Comparison of ENCODE assay signal across 8 cellular contexts in genomic region chr22:41619979-41620645, GRCh38. TPM values are rescaled to one million over a fixed set of nuclear protein-coding genes. Genes with fewer than 3 reads are reported as not detected.
DNase-seq lines count a peak whose midpoint lies in the region; ATAC-seq, FAIRE-seq and TF ChIP-seq lines count a peak whose summit lies in the region.

No MANE protein-coding gene starts in this region.

- DNase-seq in Daoy (ENCODE audit: low read depth) (peak; percentile 41), RCC 7860 (ENCODE audit: low spot score) (peak; percentile 23), left ventricle myocardium superior (peak; percentile 44), retinal pigment epithelial cell (ENCODE audit: low read depth) (no peak)
- peak; percentile 67 for DNase-seq in activated naive CD4-positive, alpha-beta T cell treated with anti-CD3 and anti-CD28 coated beads, Interleukin-2, amount 10 ng/mL, durations not matched to agents 7 days and 5 days

- intact Hi-C loops in left ventricle myocardium superior (cut with micrococcal nuclease), result no loop called here

- CTCF ChIA-PET in activated naive CD4-positive, alpha-beta T cell treated with anti-CD3 and anti-CD28 coated beads, Interleukin-2, amount 10 ng/mL, durations not matched to agents 7 days and 5 days (lab: Charles Lee), result interaction anchor here (1.0 to 1.4 kb wide), 3 partner anchors 46 to 77 kb away, joined by 3 to 7 read pairs (median 4); partner anchors contain the start of gene POLR3H

- H3K4me3 ChIP-seq in retinal pigment epithelial cell (ENCODE audit: low read length), result peak overlapping the region; percentile 92

- peak overlapping the region; percentile 99 for H3K4me3 Mint-ChIP-seq in activated naive CD4-positive, alpha-beta T cell treated with anti-CD3 and anti-CD28 coated beads, Interleukin-2, amount 10 ng/mL, durations not matched to agents 7 days and 5 days

- H3K4me1 Mint-ChIP-seq in activated naive CD4-positive, alpha-beta T cell treated with anti-CD3 and anti-CD28 coated beads, Interleukin-2, amount 10 ng/mL, durations not matched to agents 7 days and 5 days, result peaks cover 42% of the 10 kb centered on the region

- no peak for TF ChIP-seq CTCF in retinal pigment epithelial cell (conservative IDR thresholded peaks at IDR 0.05; ENCODE audit: low read depth, low read length)

- ATAC-seq in HG02588 (IDR thresholded peaks at IDR 0.05; ENCODE audit: unreplicated experiment), result peak; percentile 19
- peak; percentile 36 for ATAC-seq in left ventricle myocardium superior
- no peak for ATAC-seq in GM21381 (IDR thresholded peaks at IDR 0.05; ENCODE audit: unreplicated experiment)
- ATAC-seq in HG03378 (IDR thresholded peaks at IDR 0.05; ENCODE audit: unreplicated experiment), result no peak

- peak overlapping the region; percentile 99 for H3K27ac Mint-ChIP-seq in activated naive CD4-positive, alpha-beta T cell treated with anti-CD3 and anti-CD28 coated beads, Interleukin-2, amount 10 ng/mL, durations not matched to agents 7 days and 5 days

- H3K36me3 Mint-ChIP-seq in activated naive CD4-positive, alpha-beta T cell treated with anti-CD3 and anti-CD28 coated beads, Interleukin-2, amount 10 ng/mL, durations not matched to agents 7 days and 5 days, result peaks cover 23% of the 10 kb centered on the region

- H3K9me3 Mint-ChIP-seq in activated naive CD4-positive, alpha-beta T cell treated with anti-CD3 and anti-CD28 coated beads, Interleukin-2, amount 10 ng/mL, durations not matched to agents 7 days and 5 days, result no peaks in the 10 kb centered on the region

- H3K27me3 Mint-ChIP-seq in activated naive CD4-positive, alpha-beta T cell treated with anti-CD3 and anti-CD28 coated beads, Interleukin-2, amount 10 ng/mL, durations not matched to agents 7 days and 5 days, result no peaks in the 10 kb centered on the region

- no peak for FAIRE-seq in RCC 7860 (lab: Jason Lieb, UNC)

RNA-seq across cellular contexts. Expression of gene DESI1, which starts 0.7 kb away (rescaled TPM):
- total RNA-seq in Daoy (2014; rRNA removed; shearing (Covaris generic)), result 17.1 and 20.4 TPM in 2 replicates
- 53.6 TPM for total RNA-seq in left ventricle myocardium superior

RNA-seq across cellular contexts. Expression of gene XRCC6, which starts 1.0 kb away (rescaled TPM):
- total RNA-seq in Daoy (2014; rRNA removed; shearing (Covaris generic)), result 590 and 694 TPM in 2 replicates
- total RNA-seq in left ventricle myocardium superior, result 172 TPM

RNA-seq across cellular contexts. Expression of gene PMM1, which starts 30.5 kb away (rescaled TPM):
- total RNA-seq in Daoy (2014; rRNA removed; shearing (Covaris generic)), result 10.4 and 12.2 TPM in 2 replicates
- total RNA-seq in left ventricle myocardium superior, result 12.9 TPM

RNA-seq across cellular contexts. Expression of gene CSDC2, which starts 59.3 kb away (rescaled TPM):
- 0.34 TPM in 1 of 2 replicates, not detected in the other for total RNA-seq in Daoy (2014; rRNA removed; shearing (Covaris generic))
- 223 TPM for total RNA-seq in left ventricle myocardium superior

Comparison
In these comparisons a context has a peak if more than half of its experiments do, and no peak if none do; other contexts are left out.
1. ATAC-seq: peak in HG02588 (single experiment) and left ventricle myocardium superior (single experiment); none in GM21381 (single experiment) and HG03378 (single experiment).